Comparison of ENCODE assay signal across 14 cellular contexts in the genomic region with DNA sequence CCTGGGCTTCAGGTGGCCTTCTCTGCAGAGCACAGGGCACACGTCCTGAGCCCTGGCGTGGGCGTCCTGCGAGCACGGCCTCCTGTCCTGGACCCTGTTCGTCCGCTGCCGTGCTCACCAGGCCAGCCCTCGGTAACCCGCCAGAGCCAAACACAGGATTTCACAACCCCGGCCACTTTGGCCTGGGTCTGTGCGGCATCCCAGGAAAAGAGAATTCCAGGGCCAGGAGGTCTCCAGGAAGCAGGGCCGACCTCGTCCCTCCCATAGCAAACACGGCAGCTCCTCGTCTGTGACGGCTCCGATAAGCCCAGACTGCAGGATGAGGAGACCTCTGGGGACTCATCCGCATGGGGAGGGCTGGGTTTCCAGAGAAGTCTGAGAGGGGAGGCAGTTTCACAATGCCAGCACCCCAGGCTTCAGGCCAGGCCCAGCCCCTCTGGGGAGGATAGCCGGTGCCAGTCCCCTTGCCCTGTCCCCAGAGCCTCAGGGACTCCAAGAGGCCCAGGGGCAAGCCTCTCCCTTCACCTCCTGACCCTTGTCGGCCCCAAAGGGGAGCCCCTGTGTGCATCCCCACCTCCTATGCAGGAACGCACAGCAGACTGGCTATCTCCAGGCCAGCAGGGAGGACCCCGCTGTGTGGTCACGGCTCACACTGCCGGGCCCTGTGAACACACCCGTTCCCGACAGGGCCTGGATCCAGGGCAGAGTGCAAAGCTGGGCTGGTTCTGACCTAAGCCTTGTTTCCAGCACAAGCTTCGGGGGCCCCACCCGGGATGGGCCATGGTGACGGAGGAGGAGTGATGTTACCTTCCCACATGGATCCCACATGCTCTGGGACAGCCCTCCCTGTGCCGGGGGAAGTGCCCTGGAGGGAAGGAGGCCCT. TPM values are rescaled to one million over a fixed set of nuclear protein-coding genes. Genes with fewer than 3 reads are reported as not detected.
DNase-seq lines count a peak whose midpoint lies in the region; ATAC-seq and TF ChIP-seq lines count a peak whose summit lies in the region.
"Had no signal": no experiment of that assay in that cellular context is flagged by ENCODE, and none has a peak within 500 bp of the region (broad histone marks: within the 10 kb centered on the region; RNA-seq: fewer than 3 reads in every experiment).

No MANE protein-coding gene starts in this region.

- H3K27me3 ChIP-seq in body of pancreas (no peaks in the 10 kb centered on the region), right atrium auricular region (no peaks in the 10 kb centered on the region), osteoblast (ENCODE audit: insufficient read depth, low read length) (peaks cover 4% of the 10 kb centered on the region), aorta (ENCODE audit: control insufficient read depth in 1 of 2, insufficient read depth in 2 of 2, low read length in 1 of 2) (no peaks in the 10 kb centered on the region)

- H2AFZ ChIP-seq in osteoblast (ENCODE audit: low read length) = no peak overlapping the region

- ATAC-seq in body of pancreas (peak; percentile 35), aorta (ENCODE audit: low FRiP score) (peak; percentile 58), GM19463 (IDR thresholded peaks at IDR 0.05; ENCODE audit: unreplicated experiment) (no peak)

- no peaks in the 10 kb centered on the region for H4K20me1 ChIP-seq in osteoblast (ENCODE audit: insufficient read depth, low read length)

- H3K27ac ChIP-seq in body of pancreas = no peak overlapping the region
- H3K27ac ChIP-seq in right atrium auricular region = peak overlapping the region; percentile 49 to 59
- H3K27ac ChIP-seq in osteoblast (ENCODE audit: low read depth, low read length) = no peak overlapping the region
- no peak overlapping the region for H3K27ac ChIP-seq in aorta (ENCODE audit: low read depth in 1 of 2, low read length in 2 of 2)
- H3K27ac ChIP-seq: prostate gland had no signal

- H3K36me3 Mint-ChIP-seq in chondrocyte (ENCODE audit: low read depth) = no peaks in the 10 kb centered on the region
- H3K36me3 Mint-ChIP-seq: immature natural killer cell had no signal

- peaks cover 6% of the 10 kb centered on the region for H3K27me3 Mint-ChIP-seq in chondrocyte (ENCODE audit: low read depth)

- no peaks in the 10 kb centered on the region for H3K9me3 Mint-ChIP-seq in chondrocyte (ENCODE audit: low read depth)
- H3K9me3 Mint-ChIP-seq: immature natural killer cell; T-helper 1 cell treated with Interleukin-12 subunit alpha and Interleukin-12 subunit beta and Interleukin-4 antibody, amounts not matched to agents 30 μg/mL and 1 μg/mL, for 36 hours had no signal

- no peaks in the 10 kb centered on the region for H3K4me1 ChIP-seq in body of pancreas
- H3K4me1 ChIP-seq in right atrium auricular region = peaks cover 0 to 26% of the 10 kb centered on the region in 2 donors
- H3K4me1 ChIP-seq in osteoblast (ENCODE audit: insufficient read depth, low read length) = peaks cover 6% of the 10 kb centered on the region
- no peaks in the 10 kb centered on the region for H3K4me1 ChIP-seq in aorta (ENCODE audit: control insufficient read depth in 1 of 2, insufficient read depth in 2 of 2, low read length in 2 of 2)
- H3K4me1 ChIP-seq: prostate gland had no signal

- peak in 1 of 4 donors; percentile 30 for DNase-seq in body of pancreas
- DNase-seq in right atrium auricular region (ENCODE audit: low spot score) = peak; percentile 96
- DNase-seq in osteoblast (ENCODE audit: insufficient read length, low spot score, missing footprints) = peak; percentile 74
- peak; percentile 75 to 86 for DNase-seq in aorta
- no peak for DNase-seq in chondrocyte (ENCODE audit: low spot score)
- no peak for DNase-seq in NCI-H510A (lab: John Stamatoyannopoulos, UW)
- DNase-seq: activated gamma-delta T cell; DND-41; effector CD4-positive, alpha-beta T cell; immature natural killer cell; IMR-90 had no signal

- TF ChIP-seq POLR2A in body of pancreas (IDR thresholded peaks at IDR 0.05) = no peak

- WGBS in body of pancreas, 2 donors = 71 to 76% methylated on average over 14 to 29 of the region's 31 CpGs
- 87 to 89% methylated on average over 31 of the region's 31 CpGs for WGBS in aorta, 2 donors

- no peaks in the 10 kb centered on the region for H3K36me3 ChIP-seq in body of pancreas (replicated peaks in 1 of 2; ENCODE audit: insufficient read depth in 1 of 2, low read depth in 2 of 2)
- no peaks in the 10 kb centered on the region for H3K36me3 ChIP-seq in right atrium auricular region
- H3K36me3 ChIP-seq in osteoblast (ENCODE audit: insufficient read depth, low read length) = no peaks in the 10 kb centered on the region
- H3K36me3 ChIP-seq in aorta (ENCODE audit: control insufficient read depth in 1 of 2, insufficient read depth in 2 of 2, low read length in 1 of 2) = no peaks in the 10 kb centered on the region
- H3K36me3 ChIP-seq: prostate gland had no signal

- intact Hi-C loops in body of pancreas (cut with DNase I) (loop anchor here (10.0 kb wide), 1 partner anchor 158 kb away; no protein-coding TSS in a partner anchor), aorta (cut with DNase I) (loop anchor here in 1 of 2 donors (10.0 kb wide), 1 partner anchor 348 kb away; the partner anchor contains the start of gene CPZ)

- no peak overlapping the region for H3K27ac Mint-ChIP-seq in chondrocyte (ENCODE audit: unreplicated experiment)
- H3K27ac Mint-ChIP-seq: immature natural killer cell; T-helper 1 cell treated with Interleukin-12 subunit alpha and Interleukin-12 subunit beta and Interleukin-4 antibody, amounts not matched to agents 30 μg/mL and 1 μg/mL, for 36 hours had no signal

- H3K4me1 Mint-ChIP-seq in chondrocyte (ENCODE audit: low read depth) = peaks cover 3% of the 10 kb centered on the region
- H3K4me1 Mint-ChIP-seq: immature natural killer cell had no signal

- no peaks in the 10 kb centered on the region for H3K9me3 ChIP-seq in body of pancreas
- H3K9me3 ChIP-seq in right atrium auricular region = no peaks in the 10 kb centered on the region
- no peaks in the 10 kb centered on the region for H3K9me3 ChIP-seq in osteoblast (ENCODE audit: low read depth, low read length)
- no peaks in the 10 kb centered on the region for H3K9me3 ChIP-seq in aorta (ENCODE audit: control insufficient read depth, low read length)
- H3K9me3 ChIP-seq: prostate gland had no signal

- no peak for TF ChIP-seq CTCF in body of pancreas (IDR thresholded peaks at IDR 0.05)
- no peak for TF ChIP-seq CTCF in right atrium auricular region (IDR thresholded peaks at IDR 0.05)
- TF ChIP-seq CTCF in osteoblast (IDR thresholded peaks at IDR 0.05; ENCODE audit: extremely low read depth, low read depth, low read length) = no peak
- no peak for TF ChIP-seq CTCF in chondrocyte (IDR thresholded peaks at IDR 0.05)

- no peak overlapping the region for H3K4me3 Mint-ChIP-seq in chondrocyte (ENCODE audit: unreplicated experiment)
- H3K4me3 Mint-ChIP-seq: immature natural killer cell; T-helper 1 cell treated with Interleukin-12 subunit alpha and Interleukin-12 subunit beta and Interleukin-4 antibody, amounts not matched to agents 30 μg/mL and 1 μg/mL, for 36 hours had no signal

- no peak overlapping the region for H3K4me2 ChIP-seq in osteoblast (ENCODE audit: insufficient read depth, low read length)

- H3K4me3 ChIP-seq in body of pancreas = no peak overlapping the region
- H3K4me3 ChIP-seq in right atrium auricular region = no peak overlapping the region
- H3K4me3 ChIP-seq in osteoblast (ENCODE audit: insufficient read depth, low read length) = no peak overlapping the region
- no peak overlapping the region for H3K4me3 ChIP-seq in aorta (ENCODE audit: low read length in 2 of 2)
- H3K4me3 ChIP-seq: prostate gland had no signal

- no peaks in the 10 kb centered on the region for H3K79me2 ChIP-seq in osteoblast (ENCODE audit: insufficient read depth, low read length)

RNA-seq across cellular contexts. Expression of gene HTRA3, which starts 22.3 kb away (rescaled TPM):
- total RNA-seq in body of pancreas (10 to 100 TPM in 1 of 2 donors, 1 to 10 TPM in 1; 4.2 to 17.5 TPM), right atrium auricular region (100 to 1,000 TPM in 1 of 2 donors, 10 to 100 TPM in 1; 33.8 to 124 TPM), osteoblast (4.0 and 11.5 TPM in 2 replicates), aorta (100 to 1,000 TPM in 1 of 2 donors, 10 to 100 TPM in 1; 31.8 to 129 TPM), chondrocyte (0.68 to 4.8 TPM (median 3.5 TPM) in 3 replicates)
- 1 to 10 TPM; 1.1 to 5.2 TPM for polyA plus RNA-seq in aorta
- polyA plus RNA-seq: immature natural killer cell had no signal

RNA-seq across cellular contexts. Expression of gene SH3TC1, which starts 48.2 kb away (rescaled TPM):
- 100 to 1,000 TPM in 1 of 2 donors, 10 to 100 TPM in 1; 31.1 to 103 TPM for total RNA-seq in body of pancreas
- total RNA-seq in right atrium auricular region = 10 to 100 TPM in 1 of 2 donors, 1 to 10 TPM in 1; 8.9 to 13.9 TPM
- 3.5 and 3.6 TPM in 2 replicates for total RNA-seq in osteoblast
- total RNA-seq in aorta = 10 to 100 TPM; 34.4 to 58.9 TPM
- polyA plus RNA-seq in aorta = 1 to 10 TPM; 3.4 to 9.0 TPM
- total RNA-seq in chondrocyte = 1.2 to 1.4 TPM (median 1.2 TPM) in 3 replicates

Comparison
In these comparisons a context has a peak if more than half of its experiments do, and no peak if none do; other contexts are left out.
1. DNase-seq: peak in right atrium auricular region (single experiment), osteoblast (single experiment) and aorta (2 of 2); none in chondrocyte (single experiment) and NCI-H510A (single experiment).
2. H3K27ac ChIP-seq: peak in right atrium auricular region (2 of 2); none in body of pancreas (0 of 4), osteoblast (single experiment) and aorta (0 of 2).